Comparison of ENCODE assay signal across 9 cellular contexts in genomic region chr20:46004813-46005505, GRCh38.
DNase-seq lines count a peak whose midpoint lies in the region; ATAC-seq lines count a peak whose summit lies in the region.
"Had no signal": no experiment of that assay in that cellular context is flagged by ENCODE, and none has a peak within 500 bp of the region (broad histone marks: within the 10 kb centered on the region; RNA-seq: fewer than 3 reads in every experiment).

No MANE protein-coding gene starts in this region.

- no peaks in the 10 kb centered on the region for H3K9me3 Mint-ChIP-seq in T-helper 1 cell treated with Interleukin-12 subunit alpha and Interleukin-12 subunit beta and Interleukin-4 antibody, amounts not matched to agents 30 μg/mL and 1 μg/mL, for 36 hours

- no peaks in the 10 kb centered on the region for H3K36me3 Mint-ChIP-seq in T-helper 1 cell treated with Interleukin-12 subunit alpha and Interleukin-12 subunit beta and Interleukin-4 antibody, amounts not matched to agents 30 μg/mL and 1 μg/mL, for 36 hours (ENCODE audit: low read depth)

- H3K4me1 Mint-ChIP-seq in T-helper 1 cell treated with Interleukin-12 subunit alpha and Interleukin-12 subunit beta and Interleukin-4 antibody, amounts not matched to agents 30 μg/mL and 1 μg/mL, for 36 hours (ENCODE audit: low read depth), result peaks cover 65% of the 10 kb centered on the region

- H3K27ac ChIP-seq in iPS-18a (ENCODE audit: low read length), result no peak overlapping the region

- H3K27ac Mint-ChIP-seq in T-helper 1 cell treated with Interleukin-12 subunit alpha and Interleukin-12 subunit beta and Interleukin-4 antibody, amounts not matched to agents 30 μg/mL and 1 μg/mL, for 36 hours, result peak overlapping the region; percentile 78

- no peaks in the 10 kb centered on the region for H3K9me3 ChIP-seq in iPS-18a (ENCODE audit: control insufficient read depth, low read depth, low read length)

- H3K9ac ChIP-seq in iPS-18a (ENCODE audit: low read length), result no peak overlapping the region

- H3K4me3 Mint-ChIP-seq in T-helper 1 cell treated with Interleukin-12 subunit alpha and Interleukin-12 subunit beta and Interleukin-4 antibody, amounts not matched to agents 30 μg/mL and 1 μg/mL, for 36 hours, result peak overlapping the region; percentile 43

- no peaks in the 10 kb centered on the region for H3K27me3 ChIP-seq in iPS-18a (ENCODE audit: control insufficient read depth, insufficient read depth, low read length)

- peaks cover 33% of the 10 kb centered on the region for H3K4me1 ChIP-seq in iPS-18a (ENCODE audit: control insufficient read depth, low read depth, low read length)

- no peaks in the 10 kb centered on the region for H3K36me3 ChIP-seq in iPS-18a (ENCODE audit: control insufficient read depth, low read depth, low read length)

- DNase-seq in AML-193 (lab: John Stamatoyannopoulos, UW) (peak; percentile 90 to 92), ecto neural progenitor cell (ENCODE audit: low spot score) (no peak), AG08395 (ENCODE audit: low spot score) (no peak), DMS153 treated with DMSO at 0.1 percent for 48 hours (lab: John Stamatoyannopoulos, UW; ENCODE audit: unreplicated experiment) (no peak)
- DNase-seq: foreskin melanocyte had no signal

- peak; percentile 52 for ATAC-seq in GM18907 (IDR thresholded peaks at IDR 0.05; ENCODE audit: unreplicated experiment)
- no peak for ATAC-seq in HG03571 (IDR thresholded peaks at IDR 0.05; ENCODE audit: unreplicated experiment)

- H3K4me3 ChIP-seq in iPS-18a (ENCODE audit: low read length), result peak overlapping the region; percentile 4

- H3K27me3 Mint-ChIP-seq in T-helper 1 cell treated with Interleukin-12 subunit alpha and Interleukin-12 subunit beta and Interleukin-4 antibody, amounts not matched to agents 30 μg/mL and 1 μg/mL, for 36 hours (ENCODE audit: low read depth), result peaks cover 18% of the 10 kb centered on the region

Comparison
In these comparisons a context has a peak if more than half of its experiments do, and no peak if none do; other contexts are left out.
1. DNase-seq: peak in AML-193 (2 of 2); none in ecto neural progenitor cell (single experiment), AG08395 (single experiment) and DMS153 treated with DMSO at 0.1 percent for 48 hours (single experiment).